In genomic region chr22:36386351-36386899, GRCh38 we compare ENCODE assay signal across 1 cellular context.
TF ChIP-seq lines count a peak whose summit lies in the region.

No MANE protein-coding gene starts in this region.

TF ChIP-seq in GM23338, 12 proteins besides CTCF, POLR2A, EP300 and RAD21 (continued from another document):
- no peak for TF ChIP-seq ZNF462 (CRISPR knock-in tag; IDR thresholded peaks at IDR 0.05)
